In the genomic region with DNA sequence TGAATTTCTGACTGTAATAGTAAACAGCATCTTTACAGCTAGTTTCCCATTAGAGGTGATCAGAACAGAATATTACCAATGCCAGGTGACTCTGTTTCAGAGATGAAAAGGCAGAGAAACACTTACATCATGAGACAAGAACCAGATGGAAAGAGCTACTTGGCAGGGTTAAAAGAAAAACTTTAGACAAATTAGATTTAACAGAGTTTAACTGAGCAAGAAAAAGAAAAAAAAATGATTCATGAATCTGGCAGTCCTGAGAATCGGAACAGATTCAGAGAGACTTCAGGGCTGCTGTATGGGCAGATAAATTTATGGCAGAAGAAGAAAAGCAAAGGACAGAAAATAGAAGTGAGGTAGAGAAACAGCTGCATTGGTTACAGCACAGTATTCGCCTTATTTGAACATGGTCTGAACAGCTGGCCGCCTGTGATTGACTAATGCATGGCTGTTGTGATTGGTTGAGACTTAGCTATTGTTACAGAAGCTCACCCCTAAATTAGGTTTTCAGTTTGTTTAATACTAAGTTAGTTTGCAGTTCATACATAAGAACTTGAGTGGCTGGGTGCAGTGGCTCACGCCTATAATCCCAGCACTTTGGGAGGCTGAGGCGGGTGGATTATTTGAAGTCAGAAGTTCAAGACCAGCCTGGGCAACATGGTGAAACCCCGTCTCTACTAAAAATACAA, we compare ENCODE assay signal across 12 cellular contexts.
"Had no signal": no experiment of that assay in that cellular context is flagged by ENCODE, and none has a peak within 500 bp of the region (broad histone marks: within the 10 kb centered on the region; RNA-seq: fewer than 3 reads in every experiment).

No MANE protein-coding gene starts in this region.

- H3K4me3 ChIP-seq: right lobe of liver, suprapubic skin, upper lobe of left lung had no signal

- DNase-seq: activated B cell treated with CpG ODN at 0.5 μM for 24 hours; activated CD4-positive, alpha-beta T cell treated with anti-CD3 and anti-CD28 coated beads, Interleukin-2, amount 10 ng/mL, durations not matched to agents 24 days and 14 days; activated T-cell treated with anti-CD3 and anti-CD28 coated beads, Interleukin-2, amount 50 U/mL, for 1 hour; brain microvascular endothelial cell; cerebellar nuclear complex; dermis blood vessel endothelial cell; naive B cell; stimulated activated CD4-positive, alpha-beta T cell treated with anti-CD3 and anti-CD28 coated beads, Interleukin-2, amount 100 ng/mL, for 48 hours; stimulated activated naive CD4-positive, alpha-beta T cell treated with Interleukin-2 at 50 U/mL for 16 hours had no signal

- H3K9me3 ChIP-seq: suprapubic skin had no signal

- H3K36me3 ChIP-seq: brain microvascular endothelial cell, right lobe of liver, suprapubic skin, upper lobe of left lung had no signal

- H3K27me3 ChIP-seq: brain microvascular endothelial cell, right lobe of liver, suprapubic skin, upper lobe of left lung had no signal

- H3K27ac ChIP-seq: brain microvascular endothelial cell, right lobe of liver, suprapubic skin, upper lobe of left lung had no signal

- H3K4me1 ChIP-seq: upper lobe of left lung had no signal
